16 cellular contexts compared by ENCODE assay signal in genomic region chr1:121408354-121408753, GRCh38.
"Had no signal": no experiment of that assay in that cellular context is flagged by ENCODE, and none has a peak within 500 bp of the region (broad histone marks: within the 10 kb centered on the region; RNA-seq: fewer than 3 reads in every experiment).

No MANE protein-coding gene starts in this region.

- ATAC-seq: activated T-helper 17 cell treated with anti-CD3 and anti-CD28 coated beads, Interleukin-2, amount 50 U/mL, for 72 hours; left lobe of liver had no signal

- DNase-seq: activated CD4-positive, alpha-beta T cell treated with anti-CD3 and anti-CD28 coated beads, Interleukin-2, amount 10 ng/mL, durations not matched to agents 7 days and 5 days; activated CD4-positive, CD25-positive, alpha-beta regulatory T cell; activated naive CD4-positive, alpha-beta T cell treated with anti-CD3 and anti-CD28 coated beads, Interleukin-2, amount 10 ng/mL, durations not matched to agents 7 days and 5 days; activated T-cell treated with anti-CD3 and anti-CD28 coated beads for 4 hours; head of caudate nucleus; islet precursor cell; mammary epithelial cell; stimulated activated CD4-positive, alpha-beta T cell treated with anti-CD3 and anti-CD28 coated beads, Interleukin-4, amount 100 ng/mL, for 1 hour; stimulated activated CD8-positive, alpha-beta memory T cell treated with anti-CD3 and anti-CD28 coated beads, Interleukin-4, amount 100 ng/mL, for 48 hours; stomach had no signal

- H3K4me1 Mint-ChIP-seq: activated CD4-positive, alpha-beta T cell treated with anti-CD3 and anti-CD28 coated beads, Interleukin-2, amount 10 ng/mL, durations not matched to agents 7 days and 5 days; activated naive CD4-positive, alpha-beta T cell treated with anti-CD3 and anti-CD28 coated beads, Interleukin-2, amount 10 ng/mL, durations not matched to agents 7 days and 5 days; activated T-helper 17 cell treated with anti-CD3 and anti-CD28 coated beads, Interleukin-2, amount 50 U/mL, for 72 hours; nephron had no signal

- H3K36me3 ChIP-seq: cardiac muscle cell, esophagus muscularis mucosa, stomach, thoracic aorta had no signal

- H3K4me3 Mint-ChIP-seq: activated CD4-positive, alpha-beta T cell treated with anti-CD3 and anti-CD28 coated beads, Interleukin-2, amount 10 ng/mL, durations not matched to agents 7 days and 5 days; activated naive CD4-positive, alpha-beta T cell treated with anti-CD3 and anti-CD28 coated beads, Interleukin-2, amount 10 ng/mL, durations not matched to agents 7 days and 5 days; activated T-helper 17 cell treated with anti-CD3 and anti-CD28 coated beads, Interleukin-2, amount 50 U/mL, for 72 hours; nephron had no signal

- H3K9me3 Mint-ChIP-seq: activated CD4-positive, alpha-beta T cell treated with anti-CD3 and anti-CD28 coated beads, Interleukin-2, amount 10 ng/mL, durations not matched to agents 7 days and 5 days; activated T-helper 17 cell treated with anti-CD3 and anti-CD28 coated beads, Interleukin-2, amount 50 U/mL, for 72 hours had no signal

- H3K27me3 Mint-ChIP-seq: activated T-helper 17 cell treated with anti-CD3 and anti-CD28 coated beads, Interleukin-2, amount 50 U/mL, for 72 hours had no signal

- H3K9me3 ChIP-seq: esophagus muscularis mucosa, stomach, thoracic aorta had no signal

- H3K27ac ChIP-seq: cardiac muscle cell, esophagus muscularis mucosa, stomach, thoracic aorta had no signal

- H3K27ac Mint-ChIP-seq: activated CD4-positive, alpha-beta T cell treated with anti-CD3 and anti-CD28 coated beads, Interleukin-2, amount 10 ng/mL, durations not matched to agents 7 days and 5 days; activated naive CD4-positive, alpha-beta T cell treated with anti-CD3 and anti-CD28 coated beads, Interleukin-2, amount 10 ng/mL, durations not matched to agents 7 days and 5 days; activated T-helper 17 cell treated with anti-CD3 and anti-CD28 coated beads, Interleukin-2, amount 50 U/mL, for 72 hours; nephron had no signal

- H3K36me3 Mint-ChIP-seq: activated naive CD4-positive, alpha-beta T cell treated with anti-CD3 and anti-CD28 coated beads, Interleukin-2, amount 10 ng/mL, durations not matched to agents 7 days and 5 days had no signal

- H3K4me1 ChIP-seq: esophagus muscularis mucosa, stomach had no signal

- H3K4me3 ChIP-seq: cardiac muscle cell, esophagus muscularis mucosa, stomach, thoracic aorta had no signal

- H3K27me3 ChIP-seq: cardiac muscle cell, esophagus muscularis mucosa, stomach had no signal
